Comparison of ENCODE assay signal across 21 cellular contexts in the genomic region with DNA sequence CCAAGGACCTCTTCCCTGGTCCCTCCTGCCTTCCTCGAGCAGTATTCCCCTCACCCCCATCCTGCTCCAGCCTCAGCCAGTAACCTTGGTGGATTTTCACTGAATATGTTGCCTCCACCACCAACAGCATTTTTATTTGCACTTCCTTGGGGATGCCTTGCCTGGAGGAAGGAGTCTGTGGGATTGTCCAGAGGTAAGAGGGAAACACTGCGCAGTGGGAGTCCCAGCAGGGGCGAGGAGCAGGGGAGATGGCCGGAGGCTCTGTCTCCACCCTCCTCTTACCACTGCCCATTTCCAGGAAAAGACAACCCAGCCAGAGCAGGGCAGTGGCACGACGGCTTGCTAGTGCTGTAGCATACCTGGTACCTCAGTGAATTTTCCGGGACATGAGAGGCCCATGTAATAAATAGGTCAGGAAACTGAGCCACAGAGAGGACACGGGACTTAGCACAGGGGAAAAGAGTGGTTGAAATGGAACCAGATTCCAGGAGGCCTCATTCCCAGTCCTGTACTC.
"Had no signal": no experiment of that assay in that cellular context is flagged by ENCODE, and none has a peak within 500 bp of the region (broad histone marks: within the 10 kb centered on the region; RNA-seq: fewer than 3 reads in every experiment).

No MANE protein-coding gene starts in this region.

- H3K36me3 ChIP-seq: esophagus muscularis mucosa, gastroesophageal sphincter, heart right ventricle, left lung, ovary, sigmoid colon, thoracic aorta, tibial nerve, upper lobe of left lung had no signal

- H3K4me1 ChIP-seq: foreskin keratinocyte had no signal

- H3K4me1 Mint-ChIP-seq: mesothelial cell of epicardium; naive B cell; neural crest cell; stimulated activated effector memory CD8-positive, alpha-beta T cell treated with anti-CD3 and anti-CD28 coated beads, Interleukin-12 subunit alpha, Interleukin-12 subunit beta, amount 100 ng/mL, for 72 hours had no signal

- H3K4me3 ChIP-seq: left lung, mucosa of descending colon, ovary, upper lobe of left lung had no signal

- H3K27ac ChIP-seq: coronary artery, esophagus muscularis mucosa, foreskin keratinocyte, gastroesophageal sphincter, heart right ventricle, left lung, ovary, psoas muscle, sigmoid colon, thoracic aorta, tibial nerve, upper lobe of left lung had no signal

- H3K9me3 ChIP-seq: esophagus muscularis mucosa, gastroesophageal sphincter, heart right ventricle, left lung, mucosa of descending colon, ovary, psoas muscle, sigmoid colon, thoracic aorta, tibial nerve, upper lobe of left lung had no signal

- ATAC-seq: stimulated activated effector memory CD8-positive, alpha-beta T cell treated with anti-CD3 and anti-CD28 coated beads, Interleukin-12 subunit alpha, Interleukin-12 subunit beta, amount 100 ng/mL, for 72 hours had no signal

- H3K9me3 Mint-ChIP-seq: natural killer cell treated with Interleukin-12 subunit alpha and Interleukin-12 subunit beta and Interleukin-15 and Interleukin-18, amount 100 ng/mL, for 72 hours had no signal

- H3K27ac Mint-ChIP-seq: mesothelial cell of epicardium; naive B cell; natural killer cell treated with Interleukin-12 subunit alpha and Interleukin-12 subunit beta and Interleukin-15 and Interleukin-18, amount 100 ng/mL, for 72 hours; stimulated activated effector memory CD8-positive, alpha-beta T cell treated with anti-CD3 and anti-CD28 coated beads, Interleukin-12 subunit alpha, Interleukin-12 subunit beta, amount 100 ng/mL, for 72 hours had no signal

- FAIRE-seq: islet of Langerhans, urothelium cell line had no signal

- H3K36me3 Mint-ChIP-seq: mesothelial cell of epicardium; natural killer cell treated with Interleukin-12 subunit alpha and Interleukin-12 subunit beta and Interleukin-15 and Interleukin-18, amount 100 ng/mL, for 72 hours; stimulated activated effector memory CD8-positive, alpha-beta T cell treated with anti-CD3 and anti-CD28 coated beads, Interleukin-12 subunit alpha, Interleukin-12 subunit beta, amount 100 ng/mL, for 72 hours had no signal

- H3K27me3 ChIP-seq: ovary had no signal

- H3K4me3 Mint-ChIP-seq: naive B cell; natural killer cell treated with Interleukin-12 subunit alpha and Interleukin-12 subunit beta and Interleukin-15 and Interleukin-18, amount 100 ng/mL, for 72 hours; neural crest cell; stimulated activated effector memory CD8-positive, alpha-beta T cell treated with anti-CD3 and anti-CD28 coated beads, Interleukin-12 subunit alpha, Interleukin-12 subunit beta, amount 100 ng/mL, for 72 hours had no signal

- DNase-seq: effector memory CD4-positive, alpha-beta T cell; foreskin keratinocyte; naive B cell; sigmoid colon had no signal
